Comparison of ENCODE assay signal across 1 cellular context in genomic region chr10:101046332-101047238, GRCh38.
TF ChIP-seq lines count a peak whose summit lies in the region.

No MANE protein-coding gene starts in this region.

TF ChIP-seq in IMR-90, 13 proteins besides CTCF, POLR2A, EP300 and RAD21:
- no peak for TF ChIP-seq FOS (IDR thresholded peaks at IDR 0.05; ENCODE audit: low read depth, low read length)
- no peak for TF ChIP-seq CHD1 (IDR thresholded peaks at IDR 0.05; ENCODE audit: low read depth, low read length)
- 0 out of 2 replicates have a peak, but pooled peaks have one; percentile 7 for TF ChIP-seq BHLHE40 (IDR thresholded peaks at IDR 0.05; ENCODE audit: low read depth, low read length)
